ENCODE assay signal across 9 cellular contexts in genomic region chr21:29301703-29302102, GRCh38. TPM values are rescaled to one million over a fixed set of nuclear protein-coding genes. Genes with fewer than 3 reads are reported as not detected.
A peak's percentile ranks its signal among the peaks of the same experiment; 100 is the strongest.
DNase-seq lines count a peak whose midpoint lies in the region; ATAC-seq and TF ChIP-seq lines count a peak whose summit lies in the region.
"Had no signal": no experiment of that assay in that cellular context is flagged by ENCODE, and none has a peak within 500 bp of the region (broad histone marks: within the 10 kb centered on the region; RNA-seq: fewer than 3 reads in every experiment).

No MANE protein-coding gene starts in this region.

- H3K23ac ChIP-seq in mesenchymal stem cell (ENCODE audit: low read length in 2 of 2) = no peak overlapping the region

- no peaks in the 10 kb centered on the region for H3K9me3 Mint-ChIP-seq in natural killer cell treated with Interleukin-12 subunit alpha and Interleukin-12 subunit beta and Interleukin-15 and Interleukin-18, amount 100 ng/mL, for 72 hours
- no peaks in the 10 kb centered on the region for H3K9me3 Mint-ChIP-seq in natural killer cell
- H3K9me3 Mint-ChIP-seq in activated naive CD8-positive, alpha-beta T cell (ENCODE audit: low read depth) = peaks cover 7% of the 10 kb centered on the region

- intact Hi-C loops in natural killer cell (cut with micrococcal nuclease) = loop anchor here (2.0 kb wide), 1 partner anchor 229 kb away; the partner anchor contains the start of gene CCT8
- intact Hi-C loops in stomach (cut with DNase I; ENCODE audit: low total_unique reads) = no loop called here

- DNase-seq in natural killer cell treated with Interleukin-12 subunit alpha and Interleukin-12 subunit beta and Interleukin-15 and Interleukin-18, amount 100 ng/mL, for 72 hours (ENCODE audit: low spot score) = no peak
- DNase-seq in natural killer cell (no peak), mesenchymal stem cell (no peak), stomach (no peak), NOMO-1 (lab: John Stamatoyannopoulos, UW; ENCODE audit: unreplicated experiment in 2 of 2) (no peak), NCI-H1436 (lab: John Stamatoyannopoulos, UW) (no peak), NOMO-1 treated with dmso at 0.1 percent for 144 hours (lab: John Stamatoyannopoulos, UW; ENCODE audit: unreplicated experiment) (no peak)
- DNase-seq: heart left ventricle had no signal

- H3K4me1 ChIP-seq in mesenchymal stem cell (ENCODE audit: control insufficient read depth, insufficient read depth, low read depth, low read length) = peaks cover 10% of the 10 kb centered on the region
- peaks cover 39 to 77% (median 66%) of the 10 kb centered on the region in 4 donors for H3K4me1 ChIP-seq in stomach

- H3K9ac ChIP-seq in mesenchymal stem cell (ENCODE audit: low read length) = peak overlapping the region; percentile 93

- no peak overlapping the region for H3K4ac ChIP-seq in mesenchymal stem cell (ENCODE audit: low read depth in 1 of 2, low read length in 2 of 2)

- H3K36me3 Mint-ChIP-seq in natural killer cell treated with Interleukin-12 subunit alpha and Interleukin-12 subunit beta and Interleukin-15 and Interleukin-18, amount 100 ng/mL, for 72 hours = peaks cover 6% of the 10 kb centered on the region
- H3K36me3 Mint-ChIP-seq in natural killer cell = no peaks in the 10 kb centered on the region
- H3K36me3 Mint-ChIP-seq in activated naive CD8-positive, alpha-beta T cell = peaks cover 4% of the 10 kb centered on the region

- peak overlapping the region; percentile 39 for H3K4me3 Mint-ChIP-seq in natural killer cell treated with Interleukin-12 subunit alpha and Interleukin-12 subunit beta and Interleukin-15 and Interleukin-18, amount 100 ng/mL, for 72 hours
- H3K4me3 Mint-ChIP-seq in natural killer cell = no peak overlapping the region
- H3K4me3 Mint-ChIP-seq in activated naive CD8-positive, alpha-beta T cell = peak overlapping the region; percentile 64

- TF ChIP-seq CTCF in natural killer cell (IDR thresholded peaks at IDR 0.05) (no peak), stomach (IDR thresholded peaks at IDR 0.05) (no peak)

- no peak for TF ChIP-seq EP300 in stomach (IDR thresholded peaks at IDR 0.05)

- H2BK120ac ChIP-seq in mesenchymal stem cell (ENCODE audit: low read depth, low read length) = no peak overlapping the region

- H2BK12ac ChIP-seq in mesenchymal stem cell (ENCODE audit: low read length in 2 of 2) = no peak overlapping the region

- H2AK5ac ChIP-seq in mesenchymal stem cell (ENCODE audit: low read length, severe bottlenecking) = no peak overlapping the region

- H2BK15ac ChIP-seq in mesenchymal stem cell (ENCODE audit: low read depth, poor library complexity, severe bottlenecking) = no peak overlapping the region

- no peak overlapping the region for H2BK5ac ChIP-seq in mesenchymal stem cell (ENCODE audit: low read depth, low read length, poor library complexity, severe bottlenecking)

- H3K9me3 ChIP-seq in mesenchymal stem cell (ENCODE audit: control insufficient read depth, low read length) = no peaks in the 10 kb centered on the region
- no peaks in the 10 kb centered on the region for H3K9me3 ChIP-seq in stomach
- H3K9me3 ChIP-seq: heart left ventricle had no signal

- peaks cover 43 to 45% of the 10 kb centered on the region in 2 donors for H3K4me1 Mint-ChIP-seq in natural killer cell treated with Interleukin-12 subunit alpha and Interleukin-12 subunit beta and Interleukin-15 and Interleukin-18, amount 100 ng/mL, for 72 hours (ENCODE audit: low read depth in 2 of 2)
- peaks cover 47 to 57% of the 10 kb centered on the region in 2 donors for H3K4me1 Mint-ChIP-seq in natural killer cell
- H3K4me1 Mint-ChIP-seq in activated naive CD8-positive, alpha-beta T cell (ENCODE audit: low read depth) = peaks cover 81% of the 10 kb centered on the region

- peaks cover 0 to 9% of the 10 kb centered on the region in 2 experiments for H3K36me3 ChIP-seq in mesenchymal stem cell (ENCODE audit: control insufficient read depth in 1 of 2, insufficient read depth in 2 of 2, low read depth in 1 of 2, low read length in 2 of 2)
- H3K36me3 ChIP-seq in stomach = no peaks in the 10 kb centered on the region

- no peaks in the 10 kb centered on the region for H3K27me3 Mint-ChIP-seq in natural killer cell treated with Interleukin-12 subunit alpha and Interleukin-12 subunit beta and Interleukin-15 and Interleukin-18, amount 100 ng/mL, for 72 hours
- no peaks in the 10 kb centered on the region for H3K27me3 Mint-ChIP-seq in natural killer cell (ENCODE audit: low read depth in 2 of 2)
- H3K27me3 Mint-ChIP-seq in activated naive CD8-positive, alpha-beta T cell = no peaks in the 10 kb centered on the region

- H3K18ac ChIP-seq in mesenchymal stem cell (ENCODE audit: low read depth in 1 of 2, low read length in 2 of 2) = no peak overlapping the region

- H3K27me3 ChIP-seq in mesenchymal stem cell (ENCODE audit: control insufficient read depth in 1 of 2, insufficient read depth in 1 of 2, low read length in 2 of 2) = no peaks in the 10 kb centered on the region
- H3K27me3 ChIP-seq in stomach = no peaks in the 10 kb centered on the region
- H3K27me3 ChIP-seq: heart left ventricle had no signal

- no peak overlapping the region for H4K8ac ChIP-seq in mesenchymal stem cell (ENCODE audit: low read length)

- H3K4me3 ChIP-seq in mesenchymal stem cell (ENCODE audit: insufficient read depth in 1 of 2, low read depth in 1 of 2, low read length in 2 of 2) = peak overlapping the region in 1 of 2 experiments; percentile 90
- peak overlapping the region in 2 of 4 donors; percentile 5 to 21 for H3K4me3 ChIP-seq in stomach

- WGBS in mesenchymal stem cell = no CpG with 5 or more reads among the region's 6 CpGs
- 55 to 62% (median 56%) methylated on average over 6 of the region's 6 CpGs for WGBS in stomach, 5 donors

- H2AFZ ChIP-seq in mesenchymal stem cell (ENCODE audit: low read depth, low read length) = no peak overlapping the region

- TF ChIP-seq POLR2A in stomach (IDR thresholded peaks at IDR 0.05) = no peak

- H3K14ac ChIP-seq in mesenchymal stem cell (ENCODE audit: low read length in 2 of 2) = no peak overlapping the region

- H3K4me2 ChIP-seq in mesenchymal stem cell (ENCODE audit: low read length, poor library complexity, severe bottlenecking) = peak overlapping the region; percentile 53

- no peak for ATAC-seq in natural killer cell treated with Interleukin-12 subunit alpha and Interleukin-12 subunit beta and Interleukin-15 and Interleukin-18, amount 100 ng/mL, for 72 hours
- no peak for ATAC-seq in natural killer cell
- ATAC-seq: heart left ventricle had no signal

- H4K91ac ChIP-seq in mesenchymal stem cell (ENCODE audit: low read length) = no peak overlapping the region

- H3K79me1 ChIP-seq in mesenchymal stem cell (replicated peaks; ENCODE audit: low read length, poor library complexity, severe bottlenecking) = peaks cover 6% of the 10 kb centered on the region

- peak overlapping the region; percentile 20 to 44 for H3K27ac Mint-ChIP-seq in natural killer cell treated with Interleukin-12 subunit alpha and Interleukin-12 subunit beta and Interleukin-15 and Interleukin-18, amount 100 ng/mL, for 72 hours
- peak overlapping the region in 1 of 2 donors; percentile 49 for H3K27ac Mint-ChIP-seq in natural killer cell
- peak overlapping the region; percentile 56 for H3K27ac Mint-ChIP-seq in activated naive CD8-positive, alpha-beta T cell

- peak overlapping the region; percentile 62 for H3K27ac ChIP-seq in mesenchymal stem cell (ENCODE audit: low read length, poor library complexity, severe bottlenecking)
- peak overlapping the region in 2 of 5 donors; percentile 38 to 55 for H3K27ac ChIP-seq in stomach

RNA-seq across cellular contexts. Expression of gene BACH1, which starts 3.0 kb away (rescaled TPM):
- total RNA-seq in natural killer cell treated with Interleukin-12 subunit alpha and Interleukin-12 subunit beta and Interleukin-15 and Interleukin-18, amount 100 ng/mL, for 72 hours = 10 to 100 TPM; 29.5 to 38.7 TPM
- total RNA-seq in natural killer cell (100 to 1,000 TPM in 1 of 3 donors, 10 to 100 TPM in 2; 74.2 to 111 (median 86.3) TPM), stomach (100 to 1,000 TPM in 1 of 5 donors, 10 to 100 TPM in 4; 17.7 to 107 (median 33.9) TPM)
- polyA plus RNA-seq in mesenchymal stem cell (2013, experiment 1 of 2) = 34.9 TPM
- 36.8 TPM for polyA plus RNA-seq in mesenchymal stem cell (2013, experiment 2 of 2)
- polyA plus RNA-seq in stomach = 1 to 10 TPM; 4.2 to 9.8 (median 5.4) TPM
